In genomic region chr1:198918920-198919319, GRCh38 we compare ENCODE assay signal across 11 cellular contexts.
DNase-seq lines count a peak whose midpoint lies in the region; ATAC-seq and TF ChIP-seq lines count a peak whose summit lies in the region.
"Had no signal": no experiment of that assay in that cellular context is flagged by ENCODE, and none has a peak within 500 bp of the region (broad histone marks: within the 10 kb centered on the region; RNA-seq: fewer than 3 reads in every experiment).

No MANE protein-coding gene starts in this region.

- no peak for TF ChIP-seq CTCF in CD4-positive, alpha-beta T cell (IDR thresholded peaks at IDR 0.05)
- TF ChIP-seq CTCF in GM10266 (IDR thresholded peaks at IDR 0.05; ENCODE audit: control insufficient read depth, insufficient read depth, low read depth, missing control alignments): no peak

- ATAC-seq in CD4-positive, alpha-beta T cell (ENCODE audit: poor library complexity): no peak
- ATAC-seq in activated T-helper 17 cell treated with anti-CD3 and anti-CD28 coated beads, Interleukin-2, amount 50 U/mL, for 72 hours (replicated peaks): no peak

- H3K4me3 Mint-ChIP-seq in CD4-positive, alpha-beta T cell: peak overlapping the region; percentile 75
- peak overlapping the region; percentile 71 for H3K4me3 Mint-ChIP-seq in activated T-helper 17 cell treated with anti-CD3 and anti-CD28 coated beads, Interleukin-2, amount 50 U/mL, for 72 hours

- no peak overlapping the region for H3K27ac ChIP-seq in CD4-positive, alpha-beta T cell (ENCODE audit: low read depth, low read length)
- H3K27ac ChIP-seq: hepatocyte, neutrophil had no signal

- no peaks in the 10 kb centered on the region for H3K36me3 Mint-ChIP-seq in CD4-positive, alpha-beta T cell (ENCODE audit: low read depth)
- H3K36me3 Mint-ChIP-seq in activated T-helper 17 cell treated with anti-CD3 and anti-CD28 coated beads, Interleukin-2, amount 50 U/mL, for 72 hours (ENCODE audit: low read depth): no peaks in the 10 kb centered on the region

- peaks cover 81% of the 10 kb centered on the region for H3K4me1 Mint-ChIP-seq in CD4-positive, alpha-beta T cell (ENCODE audit: low read depth)
- peaks cover 31% of the 10 kb centered on the region for H3K4me1 Mint-ChIP-seq in activated T-helper 17 cell treated with anti-CD3 and anti-CD28 coated beads, Interleukin-2, amount 50 U/mL, for 72 hours

- peak overlapping the region; percentile 82 for H3K27ac Mint-ChIP-seq in CD4-positive, alpha-beta T cell
- peak overlapping the region; percentile 74 for H3K27ac Mint-ChIP-seq in activated T-helper 17 cell treated with anti-CD3 and anti-CD28 coated beads, Interleukin-2, amount 50 U/mL, for 72 hours

- CTCF ChIA-PET in CD4-positive, alpha-beta T cell (lab: Charles Lee): no interaction called here

- POLR2A ChIA-PET in CD4-positive, alpha-beta T cell (lab: Charles Lee): interaction anchor here (0.6 to 4.3 kb wide), 3 partner anchors 11 to 290 kb away, joined by 3 to 53 read pairs (median 14); no protein-coding TSS in a partner anchor

- intact Hi-C loops in CD4-positive, alpha-beta T cell (cut with DNase I, micrococcal nuclease): loop anchor here in 1 of 2 experiments (2.0 kb wide), 1 partner anchor 14 kb away; no protein-coding TSS in a partner anchor
- intact Hi-C loops in posterior cingulate gyrus (cut with DNase I): no loop called here

- no peak for DNase-seq in CD4-positive, alpha-beta T cell
- peak; percentile 79 for DNase-seq in HCEC 1CT
- peak; percentile 73 for DNase-seq in iris pigment epithelial cell (ENCODE audit: low read depth)
- DNase-seq in posterior cingulate gyrus: no peak
- no peak for DNase-seq in GM10266 (ENCODE audit: extremely low spot score)
- no peak for DNase-seq in NCI-H2029 (lab: John Stamatoyannopoulos, UW)
- DNase-seq: NCI-H510A, substantia nigra had no signal

- H3K27me3 ChIP-seq in CD4-positive, alpha-beta T cell (ENCODE audit: control insufficient read depth, insufficient read depth, low read length): no peaks in the 10 kb centered on the region
- H3K27me3 ChIP-seq: hepatocyte, neutrophil had no signal

- no peaks in the 10 kb centered on the region for H3K9me3 Mint-ChIP-seq in CD4-positive, alpha-beta T cell
- H3K9me3 Mint-ChIP-seq in activated T-helper 17 cell treated with anti-CD3 and anti-CD28 coated beads, Interleukin-2, amount 50 U/mL, for 72 hours: no peaks in the 10 kb centered on the region

- no peaks in the 10 kb centered on the region for H3K9me3 ChIP-seq in CD4-positive, alpha-beta T cell (ENCODE audit: control insufficient read depth, low read length)
- H3K9me3 ChIP-seq: neutrophil had no signal

- no peaks in the 10 kb centered on the region for H3K27me3 Mint-ChIP-seq in CD4-positive, alpha-beta T cell
- no peaks in the 10 kb centered on the region for H3K27me3 Mint-ChIP-seq in activated T-helper 17 cell treated with anti-CD3 and anti-CD28 coated beads, Interleukin-2, amount 50 U/mL, for 72 hours

Comparison
In these comparisons a context has a peak if more than half of its experiments do, and no peak if none do; other contexts are left out.
1. DNase-seq: peak in HCEC 1CT (single experiment) and iris pigment epithelial cell (single experiment); none in CD4-positive, alpha-beta T cell (0 of 10), posterior cingulate gyrus (0 of 10), GM10266 (single experiment) and NCI-H2029 (single experiment).